1 cellular context compared by ENCODE assay signal in genomic region chr3:194489736-194490612, GRCh38.
TF ChIP-seq lines count a peak whose summit lies in the region.

No MANE protein-coding gene starts in this region.

TF ChIP-seq in K562, 482 proteins besides CTCF, POLR2A, EP300 and RAD21 (continued from another document and continues in another):
- TF ChIP-seq, protein P1, sequence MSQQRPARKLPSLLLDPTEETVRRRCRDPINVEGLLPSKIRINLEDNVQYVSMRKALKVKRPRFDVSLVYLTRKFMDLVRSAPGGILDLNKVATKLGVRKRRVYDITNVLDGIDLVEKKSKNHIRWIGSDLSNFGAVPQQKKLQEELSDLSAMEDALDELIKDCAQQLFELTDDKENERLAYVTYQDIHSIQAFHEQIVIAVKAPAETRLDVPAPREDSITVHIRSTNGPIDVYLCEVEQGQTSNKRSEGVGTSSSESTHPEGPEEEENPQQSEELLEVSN (IDR thresholded peaks at IDR 0.05; ENCODE audit: borderline replicate concordance in 1 of 2, extremely low read depth in 1 of 2, insufficient read depth in 1 of 2, insufficient read length in 1 of 2, low read depth in 1 of 2, low read length in 1 of 2, poor library complexity in 1 of 2, severe bottlenecking in 1 of 2), result no peak
- TF ChIP-seq TCF3 (CRISPR knock-in tag; IDR thresholded peaks at IDR 0.05) (peak; percentile 65), ZNF217 (CRISPR knock-in tag; IDR thresholded peaks at IDR 0.05) (no peak), ZNF316 (IDR thresholded peaks at IDR 0.05) (peak; percentile 98), MTF1 (CRISPR knock-in tag; IDR thresholded peaks at IDR 0.05; ENCODE audit: borderline replicate concordance) (no peak), SIRT6 (IDR thresholded peaks at IDR 0.05; ENCODE audit: low read depth, low read length) (no peak), JUND (IDR thresholded peaks at IDR 0.05; ENCODE audit: borderline replicate concordance, low read depth, low read length) (0 out of 2 replicates have a peak, but pooled peaks have one; percentile 24), JUND (tag; IDR thresholded peaks at IDR 0.05; ENCODE audit: borderline replicate concordance, low read depth, low read length) (peak; percentile 63; the same call in 1 of the 3 replicates), ZNF561 (CRISPR knock-in tag; conservative IDR thresholded peaks at IDR 0.05) (no peak), HSF4 (CRISPR knock-in tag; IDR thresholded peaks at IDR 0.05; ENCODE audit: borderline replicate concordance) (no peak), KDM1A (IDR thresholded peaks at IDR 0.05) (peak in 1 of 2 experiments; percentile 7; a peak in 1 of 4 replicates), ZNF79 (CRISPR knock-in tag; IDR thresholded peaks at IDR 0.05; ENCODE audit: low read depth) (no peak), C11orf30 (IDR thresholded peaks at IDR 0.05; ENCODE audit: low read depth) (peak; percentile 97), MCM7 (IDR thresholded peaks at IDR 0.05) (no peak), RNF219 (CRISPR knock-in tag; IDR thresholded peaks at IDR 0.05) (no peak), ARID2 (IDR thresholded peaks at IDR 0.05) (no peak), ZNF764 (CRISPR knock-in tag; IDR thresholded peaks at IDR 0.05; ENCODE audit: low read depth) (no peak), ARNT (IDR thresholded peaks at IDR 0.05) (no peak), NCOA2 (IDR thresholded peaks at IDR 0.05; ENCODE audit: partially characterized antibody in 2 of 2) (no peak), RERE (CRISPR knock-in tag; IDR thresholded peaks at IDR 0.05; ENCODE audit: borderline replicate concordance) (no peak), MED1 (CRISPR knock-in tag; IDR thresholded peaks at IDR 0.05; ENCODE audit: borderline replicate concordance) (no peak), MCM3 (IDR thresholded peaks at IDR 0.05) (no peak), TBL1XR1 (IDR thresholded peaks at IDR 0.05; ENCODE audit: low read length in 2 of 2) (no peak), CBFA2T2 (conservative IDR thresholded peaks at IDR 0.05) (peak; percentile 62), MTA2 (IDR thresholded peaks at IDR 0.05; ENCODE audit: low read depth) (no peak), THRA (IDR thresholded peaks at IDR 0.05) (no peak), SMARCA4 (IDR thresholded peaks at IDR 0.05) (peak; percentile 34; the same call in 1 of the 2 replicates), TEAD1 (CRISPR knock-in tag; IDR thresholded peaks at IDR 0.05) (no peak), KLF16 (IDR thresholded peaks at IDR 0.05) (no peak), EGR1 (conservative IDR thresholded peaks at IDR 0.05) (no peak), WHSC1 (IDR thresholded peaks at IDR 0.05; ENCODE audit: low read length) (no peak), ZNF431 (CRISPR knock-in tag; IDR thresholded peaks at IDR 0.05) (no peak), ZNF668 (CRISPR knock-in tag; IDR thresholded peaks at IDR 0.05) (no peak), CC2D1A (IDR thresholded peaks at IDR 0.05) (no peak), ZNF324 (CRISPR knock-in tag; IDR thresholded peaks at IDR 0.05) (no peak), RBBP5 (IDR thresholded peaks at IDR 0.05; ENCODE audit: borderline replicate concordance, insufficient read depth, low read length, poor library complexity, severe bottlenecking) (no peak), ATF2 (CRISPR knock-in tag; IDR thresholded peaks at IDR 0.05) (no peak)
- TF ChIP-seq, protein P2, sequence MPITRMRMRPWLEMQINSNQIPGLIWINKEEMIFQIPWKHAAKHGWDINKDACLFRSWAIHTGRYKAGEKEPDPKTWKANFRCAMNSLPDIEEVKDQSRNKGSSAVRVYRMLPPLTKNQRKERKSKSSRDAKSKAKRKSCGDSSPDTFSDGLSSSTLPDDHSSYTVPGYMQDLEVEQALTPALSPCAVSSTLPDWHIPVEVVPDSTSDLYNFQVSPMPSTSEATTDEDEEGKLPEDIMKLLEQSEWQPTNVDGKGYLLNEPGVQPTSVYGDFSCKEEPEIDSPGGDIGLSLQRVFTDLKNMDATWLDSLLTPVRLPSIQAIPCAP (CRISPR knock-in tag; IDR thresholded peaks at IDR 0.05; ENCODE audit: borderline replicate concordance), result no peak
- TF ChIP-seq, protein P3, sequence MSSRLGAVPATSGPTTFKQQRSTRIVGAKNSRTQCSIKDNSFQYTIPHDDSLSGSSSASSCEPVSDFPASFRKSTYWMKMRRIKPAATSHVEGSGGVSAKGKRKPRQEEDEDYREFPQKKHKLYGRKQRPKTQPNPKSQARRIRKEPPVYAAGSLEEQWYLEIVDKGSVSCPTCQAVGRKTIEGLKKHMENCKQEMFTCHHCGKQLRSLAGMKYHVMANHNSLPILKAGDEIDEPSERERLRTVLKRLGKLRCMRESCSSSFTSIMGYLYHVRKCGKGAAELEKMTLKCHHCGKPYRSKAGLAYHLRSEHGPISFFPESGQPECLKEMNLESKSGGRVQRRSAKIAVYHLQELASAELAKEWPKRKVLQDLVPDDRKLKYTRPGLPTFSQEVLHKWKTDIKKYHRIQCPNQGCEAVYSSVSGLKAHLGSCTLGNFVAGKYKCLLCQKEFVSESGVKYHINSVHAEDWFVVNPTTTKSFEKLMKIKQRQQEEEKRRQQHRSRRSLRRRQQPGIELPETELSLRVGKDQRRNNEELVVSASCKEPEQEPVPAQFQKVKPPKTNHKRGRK (tag; IDR thresholded peaks at IDR 0.05), result no peak
- TF ChIP-seq, protein P4, sequence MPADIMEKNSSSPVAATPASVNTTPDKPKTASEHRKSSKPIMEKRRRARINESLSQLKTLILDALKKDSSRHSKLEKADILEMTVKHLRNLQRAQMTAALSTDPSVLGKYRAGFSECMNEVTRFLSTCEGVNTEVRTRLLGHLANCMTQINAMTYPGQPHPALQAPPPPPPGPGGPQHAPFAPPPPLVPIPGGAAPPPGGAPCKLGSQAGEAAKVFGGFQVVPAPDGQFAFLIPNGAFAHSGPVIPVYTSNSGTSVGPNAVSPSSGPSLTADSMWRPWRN (IDR thresholded peaks at IDR 0.05; ENCODE audit: low read depth), result no peak
- TF ChIP-seq, protein P5, sequence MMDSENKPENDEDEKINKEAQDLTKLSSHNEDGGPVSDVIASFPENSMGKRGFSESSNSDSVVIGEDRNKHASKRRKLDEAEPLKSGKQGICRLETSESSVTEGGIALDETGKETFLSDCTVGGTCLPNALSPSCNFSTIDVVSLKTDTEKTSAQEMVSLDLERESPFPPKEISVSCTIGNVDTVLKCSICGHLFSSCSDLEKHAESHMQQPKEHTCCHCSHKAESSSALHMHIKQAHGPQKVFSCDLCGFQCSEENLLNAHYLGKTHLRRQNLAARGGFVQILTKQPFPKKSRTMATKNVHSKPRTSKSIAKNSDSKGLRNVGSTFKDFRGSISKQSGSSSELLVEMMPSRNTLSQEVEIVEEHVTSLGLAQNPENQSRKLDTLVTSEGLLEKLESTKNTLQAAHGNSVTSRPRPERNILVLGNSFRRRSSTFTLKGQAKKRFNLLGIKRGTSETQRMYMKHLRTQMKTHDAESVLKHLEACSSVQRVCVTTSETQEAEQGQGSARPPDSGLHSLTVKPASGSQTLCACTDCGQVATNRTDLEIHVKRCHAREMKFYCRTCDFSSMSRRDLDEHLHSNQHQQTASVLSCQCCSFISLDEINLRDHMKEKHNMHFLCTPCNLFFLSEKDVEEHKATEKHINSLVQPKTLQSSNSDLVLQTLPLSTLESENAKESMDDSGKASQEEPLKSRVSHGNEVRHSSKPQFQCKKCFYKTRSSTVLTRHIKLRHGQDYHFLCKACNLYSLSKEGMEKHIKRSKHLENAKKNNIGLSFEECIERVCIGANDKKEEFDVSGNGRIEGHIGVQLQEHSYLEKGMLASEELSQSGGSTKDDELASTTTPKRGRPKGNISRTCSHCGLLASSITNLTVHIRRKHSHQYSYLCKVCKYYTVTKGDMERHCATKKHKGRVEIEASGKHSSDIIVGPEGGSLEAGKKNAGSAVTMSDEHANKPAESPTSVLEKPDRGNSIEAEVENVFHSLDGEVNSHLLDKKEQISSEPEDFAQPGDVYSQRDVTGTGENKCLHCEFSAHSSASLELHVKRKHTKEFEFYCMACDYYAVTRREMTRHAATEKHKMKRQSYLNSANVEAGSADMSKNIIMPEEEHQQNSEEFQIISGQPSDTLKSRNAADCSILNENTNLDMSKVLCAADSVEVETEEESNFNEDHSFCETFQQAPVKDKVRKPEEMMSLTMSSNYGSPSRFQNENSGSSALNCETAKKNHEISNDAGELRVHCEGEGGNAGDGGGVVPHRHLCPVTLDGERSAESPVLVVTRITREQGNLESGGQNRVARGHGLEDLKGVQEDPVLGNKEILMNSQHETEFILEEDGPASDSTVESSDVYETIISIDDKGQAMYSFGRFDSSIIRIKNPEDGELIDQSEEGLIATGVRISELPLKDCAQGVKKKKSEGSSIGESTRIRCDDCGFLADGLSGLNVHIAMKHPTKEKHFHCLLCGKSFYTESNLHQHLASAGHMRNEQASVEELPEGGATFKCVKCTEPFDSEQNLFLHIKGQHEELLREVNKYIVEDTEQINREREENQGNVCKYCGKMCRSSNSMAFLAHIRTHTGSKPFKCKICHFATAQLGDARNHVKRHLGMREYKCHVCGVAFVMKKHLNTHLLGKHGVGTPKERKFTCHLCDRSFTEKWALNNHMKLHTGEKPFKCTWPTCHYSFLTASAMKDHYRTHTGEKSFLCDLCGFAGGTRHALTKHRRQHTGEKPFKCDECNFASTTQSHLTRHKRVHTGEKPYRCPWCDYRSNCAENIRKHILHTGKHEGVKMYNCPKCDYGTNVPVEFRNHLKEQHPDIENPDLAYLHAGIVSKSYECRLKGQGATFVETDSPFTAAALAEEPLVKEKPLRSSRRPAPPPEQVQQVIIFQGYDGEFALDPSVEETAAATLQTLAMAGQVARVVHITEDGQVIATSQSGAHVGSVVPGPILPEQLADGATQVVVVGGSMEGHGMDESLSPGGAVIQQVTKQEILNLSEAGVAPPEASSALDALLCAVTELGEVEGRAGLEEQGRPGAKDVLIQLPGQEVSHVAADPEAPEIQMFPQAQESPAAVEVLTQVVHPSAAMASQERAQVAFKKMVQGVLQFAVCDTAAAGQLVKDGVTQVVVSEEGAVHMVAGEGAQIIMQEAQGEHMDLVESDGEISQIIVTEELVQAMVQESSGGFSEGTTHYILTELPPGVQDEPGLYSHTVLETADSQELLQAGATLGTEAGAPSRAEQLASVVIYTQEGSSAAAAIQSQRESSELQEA (IDR thresholded peaks at IDR 0.05; ENCODE audit: low read depth), result no peak
